12 cellular contexts compared by ENCODE assay signal in genomic region chr7:100400656-100401055, GRCh38. TPM values are rescaled to one million over a fixed set of nuclear protein-coding genes. Genes with fewer than 3 reads are reported as not detected.
DNase-seq lines count a peak whose midpoint lies in the region; ATAC-seq, FAIRE-seq and TF ChIP-seq lines count a peak whose summit lies in the region.
"Had no signal": no experiment of that assay in that cellular context is flagged by ENCODE, and none has a peak within 500 bp of the region (broad histone marks: within the 10 kb centered on the region; RNA-seq: fewer than 3 reads in every experiment).

No MANE protein-coding gene starts in this region.

- no peaks in the 10 kb centered on the region for H3K9me3 ChIP-seq in MM.1S (replicated peaks; ENCODE audit: insufficient read depth, low read length)
- H3K9me3 ChIP-seq: ascending aorta, vagina had no signal

- in situ Hi-C loops in brain microvascular endothelial cell (cut with HindIII; ENCODE audit: low pct_ligation_motif_present, low sequenced_read_pairs), result no loop called here

- H3K4me1 Mint-ChIP-seq in neural crest cell, result no peaks in the 10 kb centered on the region

- no peak overlapping the region for H3K27ac Mint-ChIP-seq in neural crest cell (ENCODE audit: unreplicated experiment)

- H3K4me3 Mint-ChIP-seq in neural crest cell, result no peak overlapping the region
- H3K4me3 Mint-ChIP-seq: naive B cell had no signal

- H3K36me3 ChIP-seq in MM.1S (replicated peaks; ENCODE audit: insufficient read depth, low read length), result no peaks in the 10 kb centered on the region
- no peaks in the 10 kb centered on the region for H3K36me3 ChIP-seq in brain microvascular endothelial cell (replicated peaks)
- H3K36me3 ChIP-seq: ascending aorta, vagina had no signal

- H4K20me1 ChIP-seq in MM.1S (ENCODE audit: insufficient read depth, low read length), result no peaks in the 10 kb centered on the region

- DNase-seq in NCI-H82 (lab: John Stamatoyannopoulos, UW) (peak; percentile 44), NCI-H82 treated with DMSO at 0.1 percent for 48 hours (lab: John Stamatoyannopoulos, UW; ENCODE audit: unreplicated experiment) (no peak), MM.1S (no peak), brain microvascular endothelial cell (no peak), neural crest cell (ENCODE audit: low read depth, low spot score) (peak; percentile 37), Right ventricle myocardium superior (no peak), GM12891 (ENCODE audit: insufficient read length, low spot score) (no peak)
- DNase-seq: GOT3, naive B cell had no signal

- H3K9ac ChIP-seq in MM.1S (ENCODE audit: low read length), result no peak overlapping the region

- H3K27ac ChIP-seq in MM.1S (ENCODE audit: low read length) (no peak overlapping the region), brain microvascular endothelial cell (no peak overlapping the region)
- H3K27ac ChIP-seq: ascending aorta, vagina had no signal

- no peaks in the 10 kb centered on the region for H3K9me3 Mint-ChIP-seq in neural crest cell
- H3K9me3 Mint-ChIP-seq: naive B cell had no signal

- no peaks in the 10 kb centered on the region for H3K9me2 ChIP-seq in MM.1S (replicated peaks; ENCODE audit: insufficient read depth, low read length)

- H3K79me2 ChIP-seq in MM.1S (ENCODE audit: low read length), result no peaks in the 10 kb centered on the region

- H3K4me3 ChIP-seq in MM.1S (ENCODE audit: low read length), result no peak overlapping the region
- no peak overlapping the region for H3K4me3 ChIP-seq in brain microvascular endothelial cell (ENCODE audit: low read depth, low read length)
- H3K4me3 ChIP-seq: ascending aorta, vagina had no signal

- no peaks in the 10 kb centered on the region for H3K36me3 Mint-ChIP-seq in neural crest cell (ENCODE audit: low read depth)

- H3K4me2 ChIP-seq in MM.1S (ENCODE audit: low read depth, low read length), result no peak overlapping the region

- H3K27me3 Mint-ChIP-seq in neural crest cell (ENCODE audit: low read depth), result peaks cover 25% of the 10 kb centered on the region
- H3K27me3 Mint-ChIP-seq: naive B cell had no signal

- TF ChIP-seq CTCF in MM.1S (IDR thresholded peaks at IDR 0.05; ENCODE audit: low read length) (peak; percentile 8; the same call in 1 of the 2 replicates), brain microvascular endothelial cell (IDR thresholded peaks at IDR 0.05; ENCODE audit: low read depth, low read length, missing control alignments) (peak; percentile 46), neural crest cell (conservative IDR thresholded peaks at IDR 0.05) (peak; percentile 44)

- ATAC-seq in Right ventricle myocardium superior (ENCODE audit: poor library complexity) (no peak), HG03039 (IDR thresholded peaks at IDR 0.05; ENCODE audit: unreplicated experiment) (no peak)

- peaks cover 15% of the 10 kb centered on the region for H3K27me3 ChIP-seq in MM.1S (replicated peaks; ENCODE audit: insufficient read depth, low read length)
- H3K27me3 ChIP-seq in brain microvascular endothelial cell (replicated peaks), result peaks cover 6% of the 10 kb centered on the region
- H3K27me3 ChIP-seq: ascending aorta, vagina had no signal

- H3F3A ChIP-seq in MM.1S (ENCODE audit: insufficient read depth, low read length), result peaks cover 14% of the 10 kb centered on the region

- intact Hi-C loops in Right ventricle myocardium superior (cut with DNase I), result no loop called here

- FAIRE-seq in GM12891 (lab: Jason Lieb, UNC), result no peak

- H3K4me1 ChIP-seq in MM.1S (ENCODE audit: low read length), result peaks cover 18% of the 10 kb centered on the region
- H3K4me1 ChIP-seq: ascending aorta, vagina had no signal

- H2AFZ ChIP-seq in MM.1S (ENCODE audit: low read length), result no peak overlapping the region

- no peak for TF ChIP-seq POLR2A in GM12891 (IDR thresholded peaks at IDR 0.05; ENCODE audit: low read depth, low read length)

TF ChIP-seq in GM12891, 5 proteins besides CTCF, POLR2A, EP300 and RAD21:
- TF ChIP-seq SPI1 (IDR thresholded peaks at IDR 0.05; ENCODE audit: low read depth, low read length), result no peak

RNA-seq across cellular contexts. Expression of gene PILRA, which starts 27.4 kb away (rescaled TPM):
- 2.6 and 2.7 TPM in 2 replicates for total RNA-seq in neural crest cell
- 3.6 TPM for total RNA-seq in Right ventricle myocardium superior
- polyA plus RNA-seq in GM12891 (2012; ENCODE audit: low read depth, missing spikeins), result 1.6 TPM

RNA-seq across cellular contexts. Expression of gene ZCWPW1, which starts 27.8 kb away (rescaled TPM):
- 1.8 and 2.0 TPM in 2 replicates for total RNA-seq in neural crest cell
- 5.4 TPM for total RNA-seq in Right ventricle myocardium superior
- 5.7 TPM for polyA plus RNA-seq in GM12891 (2012; ENCODE audit: low read depth, missing spikeins)
- total RNA-seq: ascending aorta had no signal

RNA-seq across cellular contexts. Expression of gene MEPCE, which starts 29.0 kb away (rescaled TPM):
- 46.9 and 49.8 TPM in 2 replicates for total RNA-seq in neural crest cell
- 22.2 TPM for total RNA-seq in Right ventricle myocardium superior
- polyA plus RNA-seq in GM12891 (2012; ENCODE audit: low read depth, missing spikeins), result 26.7 TPM

RNA-seq across cellular contexts. Expression of gene PPP1R35, which starts 35.6 kb away (rescaled TPM):
- total RNA-seq in neural crest cell (39.5 and 42.1 TPM in 2 replicates), Right ventricle myocardium superior (10.9 TPM)
- 33.4 TPM for polyA plus RNA-seq in GM12891 (2012; ENCODE audit: low read depth, missing spikeins)

RNA-seq across cellular contexts. Expression of gene PILRB, which starts 42.7 kb away (rescaled TPM):
- total RNA-seq in neural crest cell (36.5 and 36.6 TPM in 2 replicates), Right ventricle myocardium superior (8.8 TPM)
- 15.1 TPM for polyA plus RNA-seq in GM12891 (2012; ENCODE audit: low read depth, missing spikeins)

Comparison
In these comparisons a context has a peak if more than half of its experiments do, and no peak if none do; other contexts are left out.
1. DNase-seq: peak in NCI-H82 (single experiment) and neural crest cell (single experiment); none in NCI-H82 treated with DMSO at 0.1 percent for 48 hours (single experiment), MM.1S (single experiment), brain microvascular endothelial cell (single experiment), Right ventricle myocardium superior (single experiment) and GM12891 (single experiment).
2. Peak in every context shown above with its lines, with median percentiles within 50 percentile points of each other: CTCF ChIP-seq.